In the genomic region with DNA sequence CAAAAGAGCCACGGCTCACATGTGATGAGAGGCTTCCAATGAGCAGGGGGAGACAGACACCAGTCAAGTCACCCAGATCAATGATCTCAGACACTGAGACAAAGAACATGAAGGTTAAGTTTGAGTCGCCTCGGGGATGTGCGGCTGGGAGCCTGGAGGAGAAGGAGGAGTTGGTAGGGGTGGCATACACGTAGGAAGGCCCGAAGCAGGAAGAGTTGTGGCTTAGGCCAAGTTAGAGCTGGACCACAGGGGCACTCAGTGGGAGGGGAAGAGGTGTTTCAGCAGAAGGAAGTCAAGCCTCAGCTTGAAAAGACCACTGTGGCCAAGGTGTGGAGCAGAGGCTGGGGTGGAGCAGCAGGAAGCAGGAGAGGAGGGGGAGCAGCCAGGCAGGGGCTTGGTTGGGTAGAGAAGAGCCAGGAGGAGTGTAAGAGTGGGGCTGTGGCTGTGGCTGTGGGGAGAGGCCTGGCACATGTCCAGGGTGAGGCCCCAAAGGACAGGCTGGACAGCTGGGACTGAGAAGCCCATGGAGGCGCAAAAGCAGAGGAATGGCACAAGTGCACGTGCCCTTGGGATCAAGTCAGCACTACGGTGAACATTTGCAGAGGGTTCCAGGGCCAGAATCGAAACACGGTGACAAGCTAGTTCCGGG, we compare ENCODE assay signal across 1 cellular context.
TF ChIP-seq lines count a peak whose summit lies in the region.

No MANE protein-coding gene starts in this region.

TF ChIP-seq in HCT116, 20 proteins besides CTCF, POLR2A, EP300 and RAD21:
- TF ChIP-seq SIN3A (IDR thresholded peaks at IDR 0.05; ENCODE audit: low read depth) (no peak), SRF (IDR thresholded peaks at IDR 0.05; ENCODE audit: low read depth) (no peak)
